In the genomic region with DNA sequence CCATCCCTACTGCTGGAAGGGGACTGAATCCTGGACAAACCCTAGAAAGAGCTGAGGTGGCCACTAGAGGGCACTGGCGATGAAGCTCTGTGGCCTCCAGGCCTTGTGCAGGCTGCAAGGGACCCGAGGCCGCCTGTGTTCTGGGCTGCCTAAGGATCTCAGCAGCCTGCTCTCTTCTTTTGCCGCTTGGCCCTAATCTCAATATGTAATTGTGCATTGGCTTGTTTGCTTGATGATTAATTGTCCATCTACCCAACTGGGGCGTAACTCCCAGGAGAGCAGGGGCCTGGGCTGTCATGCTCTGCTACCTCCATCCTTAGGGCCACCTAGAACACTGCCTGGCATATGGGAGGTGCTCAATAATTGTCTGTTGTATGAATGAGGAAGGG, we compare ENCODE assay signal across 8 cellular contexts.
DNase-seq lines count a peak whose midpoint lies in the region; ATAC-seq and TF ChIP-seq lines count a peak whose summit lies in the region.

No MANE protein-coding gene starts in this region.

- TF ChIP-seq CTCF in GM12864 (IDR thresholded peaks at IDR 0.05; ENCODE audit: low read depth, low read length, missing control alignments), result peak; percentile 96
- peak; percentile 71 to 91 (median 84) for TF ChIP-seq CTCF in adrenal gland (IDR thresholded peaks at IDR 0.05)
- TF ChIP-seq CTCF in left ventricle myocardium inferior (IDR thresholded peaks at IDR 0.05; ENCODE audit: borderline replicate concordance), result peak; percentile 91
- TF ChIP-seq CTCF in sigmoid colon (IDR thresholded peaks at IDR 0.05), result peak; percentile 58 to 84 (median 75)

- intact Hi-C loops in adrenal gland (cut with DNase I) (loop anchor here in 1 of 2 donors (5.0 to 10.0 kb wide), 2 partner anchors 85 to 552 kb away; no protein-coding TSS in a partner anchor), left ventricle myocardium inferior (cut with micrococcal nuclease) (loop anchor here (5.0 kb wide), 1 partner anchor 85 kb away; no protein-coding TSS in a partner anchor), sigmoid colon (cut with DNase I) (loop anchor here (1.0 to 10.0 kb wide), 2 partner anchors 85 to 552 kb away; no protein-coding TSS in a partner anchor)

- TF ChIP-seq EP300 in sigmoid colon (IDR thresholded peaks at IDR 0.05), result no peak

- TF ChIP-seq POLR2A in adrenal gland (IDR thresholded peaks at IDR 0.05) (no peak), sigmoid colon (IDR thresholded peaks at IDR 0.05) (no peak)

- H3K9me3 ChIP-seq in adrenal gland (replicated peaks in 1 of 3), result no peaks in the 10 kb centered on the region
- no peaks in the 10 kb centered on the region for H3K9me3 ChIP-seq in left ventricle myocardium inferior (replicated peaks)
- H3K9me3 ChIP-seq in sigmoid colon, result no peaks in the 10 kb centered on the region

- DNase-seq in GM12864 (ENCODE audit: low read depth) (peak; percentile 41), NCI-H1436 (lab: John Stamatoyannopoulos, UW) (peak; percentile 81), T-helper 1 cell (peak; percentile 33 to 67 (median 54)), adrenal gland (peak; percentile 79 to 95 (median 88)), left ventricle myocardium inferior (peak; percentile 80), sigmoid colon (peak; percentile 87)

- 22 to 53% (median 33%) methylated on average over 1 to 5 of the region's 5 CpGs for WGBS in adrenal gland, 4 donors
- WGBS in sigmoid colon, 2 donors, result 17 to 30% methylated on average over 5 of the region's 5 CpGs

- H3K4me3 ChIP-seq in GM12864 (ENCODE audit: low read depth, low read length) (no peak overlapping the region), adrenal gland (no peak overlapping the region), left ventricle myocardium inferior (no peak overlapping the region), sigmoid colon (no peak overlapping the region)

- H3K36me3 ChIP-seq in adrenal gland (replicated peaks in 1 of 2), result peaks cover 0 to 27% of the 10 kb centered on the region in 2 donors
- H3K36me3 ChIP-seq in left ventricle myocardium inferior, result peaks cover 57% of the 10 kb centered on the region
- H3K36me3 ChIP-seq in sigmoid colon, result peaks cover 0 to 17% (median 0%) of the 10 kb centered on the region in 4 donors

- H3K4me1 ChIP-seq in adrenal gland (replicated peaks in 1 of 2) (no peaks in the 10 kb centered on the region), left ventricle myocardium inferior (peaks cover 9% of the 10 kb centered on the region), sigmoid colon (no peaks in the 10 kb centered on the region)

- peak; percentile 77 for ATAC-seq in HG02610 (IDR thresholded peaks at IDR 0.05; ENCODE audit: unreplicated experiment)
- ATAC-seq in HG03095 (IDR thresholded peaks at IDR 0.05; ENCODE audit: unreplicated experiment), result no peak

- no peak overlapping the region for H3K27ac ChIP-seq in adrenal gland
- peak overlapping the region; percentile 12 for H3K27ac ChIP-seq in left ventricle myocardium inferior (replicated peaks)
- no peak overlapping the region for H3K27ac ChIP-seq in sigmoid colon

- H3K27me3 ChIP-seq in adrenal gland, result no peaks in the 10 kb centered on the region
- no peaks in the 10 kb centered on the region for H3K27me3 ChIP-seq in left ventricle myocardium inferior (ENCODE audit: low read depth)
- no peaks in the 10 kb centered on the region for H3K27me3 ChIP-seq in sigmoid colon
